Comparison of ENCODE assay signal across 1 cellular context in the genomic region with DNA sequence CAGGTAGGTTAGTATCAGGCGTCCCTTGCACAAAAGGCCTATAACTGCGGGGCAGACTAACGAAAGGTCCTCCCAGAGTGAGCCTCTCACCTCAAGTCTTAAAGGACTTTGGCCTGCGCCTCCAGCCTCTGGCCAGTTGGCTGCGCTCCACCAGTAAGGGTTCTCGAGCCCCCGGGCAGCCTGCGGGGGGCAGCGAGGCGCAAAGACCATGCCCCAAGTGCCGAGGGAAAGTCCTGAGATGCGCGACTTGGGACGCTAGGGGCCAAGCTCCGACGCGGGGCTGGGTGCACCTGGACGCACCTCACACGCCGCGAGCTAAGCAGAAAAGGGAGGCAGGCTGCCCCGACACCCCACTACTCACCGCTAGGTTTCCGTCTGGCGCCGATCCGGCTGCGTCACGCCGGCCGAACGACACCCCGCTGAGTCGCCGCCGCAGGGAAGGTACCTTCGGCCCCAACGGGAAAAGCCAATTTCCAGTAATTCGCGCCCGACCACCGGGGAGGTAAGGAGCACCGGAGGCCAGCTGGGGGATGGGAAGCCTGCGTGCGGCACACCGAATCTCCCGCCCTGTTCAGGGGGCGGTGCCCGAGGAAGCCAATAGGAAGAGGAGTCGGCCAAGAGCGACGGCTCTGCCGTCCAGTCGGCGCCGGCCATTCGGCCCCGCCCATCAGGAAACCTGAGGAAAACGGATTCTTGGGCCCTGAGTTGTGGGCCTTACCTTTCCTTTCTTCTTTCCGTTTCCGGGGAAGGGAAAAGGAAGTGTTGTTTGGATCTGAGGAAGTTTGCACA.
TF ChIP-seq lines count a peak whose summit lies in the region.

A gene (minus strand): TSS at position 532 of the 789 bp plus-strand sequence. CDS start 5,537 bp downstream, outside the sequence.

TF ChIP-seq in HepG2, 621 proteins besides CTCF, POLR2A, EP300 and RAD21 (continued from another document and continues in another):
- TF ChIP-seq JARID2 (CRISPR knock-in tag; IDR thresholded peaks at IDR 0.05; ENCODE audit: insufficient replicate concordance) (no peak), ZNF253 (CRISPR knock-in tag; IDR thresholded peaks at IDR 0.05; ENCODE audit: borderline replicate concordance) (peak; percentile 97; the same call in 1 of the 2 replicates), SYNCRIP (IDR thresholded peaks at IDR 0.05; ENCODE audit: insufficient read depth, low read depth, low read length) (no peak), MED13 (CRISPR knock-in tag; IDR thresholded peaks at IDR 0.05) (no peak; the same call in 1 of the 2 replicates), SRSF9 (IDR thresholded peaks at IDR 0.05; ENCODE audit: borderline replicate concordance, insufficient read depth, low read depth, low read length, poor library complexity, severe bottlenecking) (no peak), ZNF101 (CRISPR knock-in tag; IDR thresholded peaks at IDR 0.05; ENCODE audit: borderline replicate concordance, low read depth) (0 out of 2 replicates have a peak, but pooled peaks have one; percentile 69), SRSF4 (IDR thresholded peaks at IDR 0.05; ENCODE audit: low read depth, low read length, poor library complexity, severe bottlenecking) (no peak), ZSCAN30 (CRISPR knock-in tag; IDR thresholded peaks at IDR 0.05) (no peak), TEAD2 (CRISPR knock-in tag; IDR thresholded peaks at IDR 0.05) (0 out of 2 replicates have a peak, but pooled peaks have one; percentile 46), HDAC1 (CRISPR knock-in tag; IDR thresholded peaks at IDR 0.05) (peak; percentile 97), ZNF367 (CRISPR knock-in tag; IDR thresholded peaks at IDR 0.05; ENCODE audit: borderline replicate concordance) (no peak), SATB2 (CRISPR knock-in tag; IDR thresholded peaks at IDR 0.05) (no peak), ZNF225 (CRISPR knock-in tag; IDR thresholded peaks at IDR 0.05) (peak; percentile 70; the same call in 1 of the 2 replicates), MIXL1 (CRISPR knock-in tag; IDR thresholded peaks at IDR 0.05) (no peak; the same call in 1 of the 2 replicates), ZC3H13 (CRISPR knock-in tag; IDR thresholded peaks at IDR 0.05) (peak; percentile 97), ZFAT (CRISPR knock-in tag; conservative IDR thresholded peaks at IDR 0.05) (peak; percentile 11; the same call in 1 of the 2 replicates), HHEX (CRISPR knock-in tag; IDR thresholded peaks at IDR 0.05) (peak; percentile 7; the same call in 1 of the 2 replicates), MED1 (CRISPR knock-in tag; IDR thresholded peaks at IDR 0.05) (peak; percentile 52; the same call in 1 of the 2 replicates), EHMT2 (IDR thresholded peaks at IDR 0.05; ENCODE audit: borderline replicate concordance, low read depth, low read length) (peak; percentile 100), NFYB (CRISPR knock-in tag; IDR thresholded peaks at IDR 0.05) (peak; percentile 99), ARNTL (CRISPR knock-in tag; IDR thresholded peaks at IDR 0.05) (no peak), SUZ12 (IDR thresholded peaks at IDR 0.05; ENCODE audit: low read depth, low read length) (no peak), ZBTB8A (CRISPR knock-in tag; IDR thresholded peaks at IDR 0.05; ENCODE audit: borderline replicate concordance, low read depth) (no peak), CEBPG (CRISPR knock-in tag; IDR thresholded peaks at IDR 0.05) (no peak; the same call in 1 of the 2 replicates), AHR (CRISPR knock-in tag; IDR thresholded peaks at IDR 0.05) (peak; percentile 80; the same call in 1 of the 2 replicates), PRMT3 (CRISPR knock-in tag; IDR thresholded peaks at IDR 0.05; ENCODE audit: borderline replicate concordance, low read depth) (no peak; the same call in 1 of the 2 replicates), ZNF749 (CRISPR knock-in tag; IDR thresholded peaks at IDR 0.05; ENCODE audit: borderline replicate concordance) (peak; percentile 94), ZNF468 (CRISPR knock-in tag; IDR thresholded peaks at IDR 0.05) (peak; percentile 78; the same call in 1 of the 2 replicates), ZNF781 (CRISPR knock-in tag; IDR thresholded peaks at IDR 0.05; ENCODE audit: borderline replicate concordance, not compliant biosample characterization) (peak; percentile 99), MXI1 (IDR thresholded peaks at IDR 0.05; ENCODE audit: borderline replicate concordance, low read depth, low read length) (peak; percentile 95), ZNF282 (IDR thresholded peaks at IDR 0.05; ENCODE audit: partially characterized antibody) (no peak), CC2D1A (CRISPR knock-in tag; IDR thresholded peaks at IDR 0.05) (peak; percentile 94; the same call in 1 of the 2 replicates), ZNF3 (CRISPR knock-in tag; IDR thresholded peaks at IDR 0.05) (peak; percentile 17; the same call in 1 of the 2 replicates), GATA4 (IDR thresholded peaks at IDR 0.05; ENCODE audit: borderline replicate concordance, low read depth) (no peak), ZNF263 (CRISPR knock-in tag; IDR thresholded peaks at IDR 0.05) (peak; percentile 59), SIN3B (IDR thresholded peaks at IDR 0.05; ENCODE audit: low read length) (peak; percentile 77), YEATS4 (CRISPR knock-in tag; IDR thresholded peaks at IDR 0.05; ENCODE audit: borderline replicate concordance) (peak; percentile 90)
- TF ChIP-seq, protein P1, sequence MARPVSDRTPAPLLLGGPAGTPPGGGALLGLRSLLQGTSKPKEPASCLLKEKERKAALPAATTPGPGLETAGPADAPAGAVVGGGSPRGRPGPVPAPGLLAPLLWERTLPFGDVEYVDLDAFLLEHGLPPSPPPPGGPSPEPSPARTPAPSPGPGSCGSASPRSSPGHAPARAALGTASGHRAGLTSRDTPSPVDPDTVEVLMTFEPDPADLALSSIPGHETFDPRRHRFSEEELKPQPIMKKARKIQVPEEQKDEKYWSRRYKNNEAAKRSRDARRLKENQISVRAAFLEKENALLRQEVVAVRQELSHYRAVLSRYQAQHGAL (CRISPR knock-in tag; IDR thresholded peaks at IDR 0.05; ENCODE audit: not compliant biosample characterization), result peak; percentile 68
- TF ChIP-seq, protein P2, sequence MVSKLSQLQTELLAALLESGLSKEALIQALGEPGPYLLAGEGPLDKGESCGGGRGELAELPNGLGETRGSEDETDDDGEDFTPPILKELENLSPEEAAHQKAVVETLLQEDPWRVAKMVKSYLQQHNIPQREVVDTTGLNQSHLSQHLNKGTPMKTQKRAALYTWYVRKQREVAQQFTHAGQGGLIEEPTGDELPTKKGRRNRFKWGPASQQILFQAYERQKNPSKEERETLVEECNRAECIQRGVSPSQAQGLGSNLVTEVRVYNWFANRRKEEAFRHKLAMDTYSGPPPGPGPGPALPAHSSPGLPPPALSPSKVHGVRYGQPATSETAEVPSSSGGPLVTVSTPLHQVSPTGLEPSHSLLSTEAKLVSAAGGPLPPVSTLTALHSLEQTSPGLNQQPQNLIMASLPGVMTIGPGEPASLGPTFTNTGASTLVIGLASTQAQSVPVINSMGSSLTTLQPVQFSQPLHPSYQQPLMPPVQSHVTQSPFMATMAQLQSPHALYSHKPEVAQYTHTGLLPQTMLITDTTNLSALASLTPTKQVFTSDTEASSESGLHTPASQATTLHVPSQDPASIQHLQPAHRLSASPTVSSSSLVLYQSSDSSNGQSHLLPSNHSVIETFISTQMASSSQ (IDR thresholded peaks at IDR 0.05; ENCODE audit: low read depth), result peak; percentile 6
- TF ChIP-seq, protein P2 (CRISPR knock-in tag; IDR thresholded peaks at IDR 0.05; ENCODE audit: borderline replicate concordance), result no peak; the same call in 1 of the 2 replicates
- TF ChIP-seq, protein P3, sequence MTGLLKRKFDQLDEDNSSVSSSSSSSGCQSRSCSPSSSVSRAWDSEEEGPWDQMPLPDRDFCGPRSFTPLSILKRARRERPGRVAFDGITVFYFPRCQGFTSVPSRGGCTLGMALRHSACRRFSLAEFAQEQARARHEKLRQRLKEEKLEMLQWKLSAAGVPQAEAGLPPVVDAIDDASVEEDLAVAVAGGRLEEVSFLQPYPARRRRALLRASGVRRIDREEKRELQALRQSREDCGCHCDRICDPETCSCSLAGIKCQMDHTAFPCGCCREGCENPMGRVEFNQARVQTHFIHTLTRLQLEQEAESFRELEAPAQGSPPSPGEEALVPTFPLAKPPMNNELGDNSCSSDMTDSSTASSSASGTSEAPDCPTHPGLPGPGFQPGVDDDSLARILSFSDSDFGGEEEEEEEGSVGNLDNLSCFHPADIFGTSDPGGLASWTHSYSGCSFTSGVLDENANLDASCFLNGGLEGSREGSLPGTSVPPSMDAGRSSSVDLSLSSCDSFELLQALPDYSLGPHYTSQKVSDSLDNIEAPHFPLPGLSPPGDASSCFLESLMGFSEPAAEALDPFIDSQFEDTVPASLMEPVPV (CRISPR knock-in tag; IDR thresholded peaks at IDR 0.05), result peak; percentile 94
- TF ChIP-seq, protein P4, sequence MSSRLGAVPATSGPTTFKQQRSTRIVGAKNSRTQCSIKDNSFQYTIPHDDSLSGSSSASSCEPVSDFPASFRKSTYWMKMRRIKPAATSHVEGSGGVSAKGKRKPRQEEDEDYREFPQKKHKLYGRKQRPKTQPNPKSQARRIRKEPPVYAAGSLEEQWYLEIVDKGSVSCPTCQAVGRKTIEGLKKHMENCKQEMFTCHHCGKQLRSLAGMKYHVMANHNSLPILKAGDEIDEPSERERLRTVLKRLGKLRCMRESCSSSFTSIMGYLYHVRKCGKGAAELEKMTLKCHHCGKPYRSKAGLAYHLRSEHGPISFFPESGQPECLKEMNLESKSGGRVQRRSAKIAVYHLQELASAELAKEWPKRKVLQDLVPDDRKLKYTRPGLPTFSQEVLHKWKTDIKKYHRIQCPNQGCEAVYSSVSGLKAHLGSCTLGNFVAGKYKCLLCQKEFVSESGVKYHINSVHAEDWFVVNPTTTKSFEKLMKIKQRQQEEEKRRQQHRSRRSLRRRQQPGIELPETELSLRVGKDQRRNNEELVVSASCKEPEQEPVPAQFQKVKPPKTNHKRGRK (CRISPR knock-in tag; IDR thresholded peaks at IDR 0.05), result no peak; the same call in 1 of the 2 replicates
- TF ChIP-seq, protein P5, sequence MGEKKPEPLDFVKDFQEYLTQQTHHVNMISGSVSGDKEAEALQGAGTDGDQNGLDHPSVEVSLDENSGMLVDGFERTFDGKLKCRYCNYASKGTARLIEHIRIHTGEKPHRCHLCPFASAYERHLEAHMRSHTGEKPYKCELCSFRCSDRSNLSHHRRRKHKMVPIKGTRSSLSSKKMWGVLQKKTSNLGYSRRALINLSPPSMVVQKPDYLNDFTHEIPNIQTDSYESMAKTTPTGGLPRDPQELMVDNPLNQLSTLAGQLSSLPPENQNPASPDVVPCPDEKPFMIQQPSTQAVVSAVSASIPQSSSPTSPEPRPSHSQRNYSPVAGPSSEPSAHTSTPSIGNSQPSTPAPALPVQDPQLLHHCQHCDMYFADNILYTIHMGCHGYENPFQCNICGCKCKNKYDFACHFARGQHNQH (CRISPR knock-in tag; IDR thresholded peaks at IDR 0.05), result peak; percentile 93
- TF ChIP-seq, protein P6, sequence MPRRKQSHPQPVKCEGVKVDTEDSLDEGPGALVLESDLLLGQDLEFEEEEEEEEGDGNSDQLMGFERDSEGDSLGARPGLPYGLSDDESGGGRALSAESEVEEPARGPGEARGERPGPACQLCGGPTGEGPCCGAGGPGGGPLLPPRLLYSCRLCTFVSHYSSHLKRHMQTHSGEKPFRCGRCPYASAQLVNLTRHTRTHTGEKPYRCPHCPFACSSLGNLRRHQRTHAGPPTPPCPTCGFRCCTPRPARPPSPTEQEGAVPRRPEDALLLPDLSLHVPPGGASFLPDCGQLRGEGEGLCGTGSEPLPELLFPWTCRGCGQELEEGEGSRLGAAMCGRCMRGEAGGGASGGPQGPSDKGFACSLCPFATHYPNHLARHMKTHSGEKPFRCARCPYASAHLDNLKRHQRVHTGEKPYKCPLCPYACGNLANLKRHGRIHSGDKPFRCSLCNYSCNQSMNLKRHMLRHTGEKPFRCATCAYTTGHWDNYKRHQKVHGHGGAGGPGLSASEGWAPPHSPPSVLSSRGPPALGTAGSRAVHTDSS (CRISPR knock-in tag; conservative IDR thresholded peaks at IDR 0.05), result no peak
- TF ChIP-seq, protein P7, sequence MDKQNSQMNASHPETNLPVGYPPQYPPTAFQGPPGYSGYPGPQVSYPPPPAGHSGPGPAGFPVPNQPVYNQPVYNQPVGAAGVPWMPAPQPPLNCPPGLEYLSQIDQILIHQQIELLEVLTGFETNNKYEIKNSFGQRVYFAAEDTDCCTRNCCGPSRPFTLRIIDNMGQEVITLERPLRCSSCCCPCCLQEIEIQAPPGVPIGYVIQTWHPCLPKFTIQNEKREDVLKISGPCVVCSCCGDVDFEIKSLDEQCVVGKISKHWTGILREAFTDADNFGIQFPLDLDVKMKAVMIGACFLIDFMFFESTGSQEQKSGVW (CRISPR knock-in tag; IDR thresholded peaks at IDR 0.05; ENCODE audit: borderline replicate concordance), result no peak
- TF ChIP-seq, protein P8, sequence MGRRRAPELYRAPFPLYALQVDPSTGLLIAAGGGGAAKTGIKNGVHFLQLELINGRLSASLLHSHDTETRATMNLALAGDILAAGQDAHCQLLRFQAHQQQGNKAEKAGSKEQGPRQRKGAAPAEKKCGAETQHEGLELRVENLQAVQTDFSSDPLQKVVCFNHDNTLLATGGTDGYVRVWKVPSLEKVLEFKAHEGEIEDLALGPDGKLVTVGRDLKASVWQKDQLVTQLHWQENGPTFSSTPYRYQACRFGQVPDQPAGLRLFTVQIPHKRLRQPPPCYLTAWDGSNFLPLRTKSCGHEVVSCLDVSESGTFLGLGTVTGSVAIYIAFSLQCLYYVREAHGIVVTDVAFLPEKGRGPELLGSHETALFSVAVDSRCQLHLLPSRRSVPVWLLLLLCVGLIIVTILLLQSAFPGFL (CRISPR knock-in tag; IDR thresholded peaks at IDR 0.05), result no peak
- TF ChIP-seq, protein P9, sequence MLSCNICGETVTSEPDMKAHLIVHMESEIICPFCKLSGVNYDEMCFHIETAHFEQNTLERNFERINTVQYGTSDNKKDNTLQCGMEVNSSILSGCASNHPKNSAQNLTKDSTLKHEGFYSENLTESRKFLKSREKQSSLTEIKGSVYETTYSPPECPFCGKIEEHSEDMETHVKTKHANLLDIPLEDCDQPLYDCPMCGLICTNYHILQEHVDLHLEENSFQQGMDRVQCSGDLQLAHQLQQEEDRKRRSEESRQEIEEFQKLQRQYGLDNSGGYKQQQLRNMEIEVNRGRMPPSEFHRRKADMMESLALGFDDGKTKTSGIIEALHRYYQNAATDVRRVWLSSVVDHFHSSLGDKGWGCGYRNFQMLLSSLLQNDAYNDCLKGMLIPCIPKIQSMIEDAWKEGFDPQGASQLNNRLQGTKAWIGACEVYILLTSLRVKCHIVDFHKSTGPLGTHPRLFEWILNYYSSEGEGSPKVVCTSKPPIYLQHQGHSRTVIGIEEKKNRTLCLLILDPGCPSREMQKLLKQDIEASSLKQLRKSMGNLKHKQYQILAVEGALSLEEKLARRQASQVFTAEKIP (CRISPR knock-in tag; IDR thresholded peaks at IDR 0.05; ENCODE audit: borderline replicate concordance), result no peak
